In genomic region chr12:26319511-26319910, GRCh38 we compare ENCODE assay signal across 10 cellular contexts.
DNase-seq lines count a peak whose midpoint lies in the region; ATAC-seq, FAIRE-seq and TF ChIP-seq lines count a peak whose summit lies in the region.
"Had no signal": no experiment of that assay in that cellular context is flagged by ENCODE, and none has a peak within 500 bp of the region (broad histone marks: within the 10 kb centered on the region; RNA-seq: fewer than 3 reads in every experiment).

No MANE protein-coding gene starts in this region.

- no peak overlapping the region for H2AFZ ChIP-seq in smooth muscle cell (ENCODE audit: low read depth)

- in situ Hi-C loops in astrocyte of the spinal cord (cut with HindIII; ENCODE audit: low sequenced_read_pairs) = no loop called here

- no peaks in the 10 kb centered on the region for H3K9me3 ChIP-seq in smooth muscle cell (replicated peaks; ENCODE audit: low read depth)
- H3K9me3 ChIP-seq: thoracic aorta had no signal

- peak overlapping the region; percentile 90 for H3K27ac ChIP-seq in smooth muscle cell (ENCODE audit: low read depth)
- H3K27ac ChIP-seq: thoracic aorta had no signal

- H3K27me3 Mint-ChIP-seq in activated CD4-positive, alpha-beta memory T cell treated with anti-CD3 and anti-CD28 coated beads, Interleukin-2, amount 10 ng/mL, durations not matched to agents 7 days and 5 days = peaks cover 15% of the 10 kb centered on the region

- no peak for ATAC-seq in GM21825 (IDR thresholded peaks at IDR 0.05; ENCODE audit: unreplicated experiment)

- peaks cover 5% of the 10 kb centered on the region for H3K4me1 Mint-ChIP-seq in activated CD4-positive, alpha-beta memory T cell treated with anti-CD3 and anti-CD28 coated beads, Interleukin-2, amount 10 ng/mL, durations not matched to agents 7 days and 5 days

- H3K27me3 ChIP-seq in smooth muscle cell (ENCODE audit: low read depth) = no peaks in the 10 kb centered on the region

- no peaks in the 10 kb centered on the region for H3K36me3 ChIP-seq in smooth muscle cell (ENCODE audit: low read depth)
- H3K36me3 ChIP-seq: thoracic aorta had no signal

- peaks cover 3% of the 10 kb centered on the region for H3F3A ChIP-seq in smooth muscle cell (ENCODE audit: low read depth)

- H3K4me1 ChIP-seq in smooth muscle cell (ENCODE audit: low read depth) = peaks cover 3% of the 10 kb centered on the region

- no peak for TF ChIP-seq POLR2A in H54 (IDR thresholded peaks at IDR 0.05; ENCODE audit: low read depth, low read length)

- H3K79me2 ChIP-seq in smooth muscle cell (ENCODE audit: low read depth) = no peaks in the 10 kb centered on the region

- POLR2A ChIA-PET in activated CD4-positive, alpha-beta memory T cell treated with anti-CD3 and anti-CD28 coated beads, Interleukin-2, amount 10 ng/mL, durations not matched to agents 7 days and 5 days (lab: Charles Lee) = no interaction called here

- no peaks in the 10 kb centered on the region for H4K20me1 ChIP-seq in smooth muscle cell (ENCODE audit: low read depth)

- H3K4me3 Mint-ChIP-seq in activated CD4-positive, alpha-beta memory T cell treated with anti-CD3 and anti-CD28 coated beads, Interleukin-2, amount 10 ng/mL, durations not matched to agents 7 days and 5 days = no peak overlapping the region

- 40% methylated on average over 5 of the region's 5 CpGs for WGBS in smooth muscle cell (ENCODE audit: low lambda C conversion rate)

- peak; percentile 26 for DNase-seq in H54 (ENCODE audit: insufficient read length, low spot score)
- peak; percentile 93 for DNase-seq in astrocyte of the spinal cord (ENCODE audit: low read depth, low spot score)
- peak; percentile 19 for DNase-seq in iPS-NIHi11 (ENCODE audit: low spot score)
- no peak for DNase-seq in smooth muscle cell (lab: John Stamatoyannopoulos, UW; ENCODE audit: unreplicated experiment)
- no peak for DNase-seq in DMS114 treated with DMSO at 0.1 percent for 48 hours (lab: John Stamatoyannopoulos, UW; ENCODE audit: unreplicated experiment)
- no peak for DNase-seq in DMS 273 (lab: John Stamatoyannopoulos, UW; ENCODE audit: unreplicated experiment)
- DNase-seq in activated CD4-positive, alpha-beta memory T cell treated with anti-CD3 and anti-CD28 coated beads, Interleukin-2, amount 10 ng/mL, durations not matched to agents 7 days and 5 days = no peak
- DNase-seq: activated naive CD4-positive, alpha-beta T cell treated with anti-CD3 and anti-CD28 coated beads, Interleukin-2, amount 50 U/mL, for 16 hours had no signal

- CTCF ChIA-PET in activated CD4-positive, alpha-beta memory T cell treated with anti-CD3 and anti-CD28 coated beads, Interleukin-2, amount 10 ng/mL, durations not matched to agents 7 days and 5 days (lab: Charles Lee) = no interaction called here

- no peak overlapping the region for H3K4me2 ChIP-seq in smooth muscle cell

- H3K4me3 ChIP-seq in astrocyte of the spinal cord (ENCODE audit: low read depth, low read length) (no peak overlapping the region), smooth muscle cell (no peak overlapping the region)
- H3K4me3 ChIP-seq: thoracic aorta had no signal

- FAIRE-seq in H54 (lab: Jason Lieb, UNC) = no peak

- no peaks in the 10 kb centered on the region for H3K36me3 Mint-ChIP-seq in activated CD4-positive, alpha-beta memory T cell treated with anti-CD3 and anti-CD28 coated beads, Interleukin-2, amount 10 ng/mL, durations not matched to agents 7 days and 5 days (ENCODE audit: low read depth)

- peak overlapping the region; percentile 20 for H3K9ac ChIP-seq in smooth muscle cell (ENCODE audit: low read depth)

- no peak overlapping the region for H3K27ac Mint-ChIP-seq in activated CD4-positive, alpha-beta memory T cell treated with anti-CD3 and anti-CD28 coated beads, Interleukin-2, amount 10 ng/mL, durations not matched to agents 7 days and 5 days

- no peak for TF ChIP-seq CTCF in astrocyte of the spinal cord (IDR thresholded peaks at IDR 0.05; ENCODE audit: low read depth, low read length)
- no peak for TF ChIP-seq CTCF in smooth muscle cell (IDR thresholded peaks at IDR 0.05; ENCODE audit: borderline replicate concordance, insufficient read depth, poor library complexity, severe bottlenecking)

- peaks cover 8% of the 10 kb centered on the region for H3K9me3 Mint-ChIP-seq in activated CD4-positive, alpha-beta memory T cell treated with anti-CD3 and anti-CD28 coated beads, Interleukin-2, amount 10 ng/mL, durations not matched to agents 7 days and 5 days

Comparison
In these comparisons a context has a peak if more than half of its experiments do, and no peak if none do; other contexts are left out.
1. DNase-seq: peak in H54 (single experiment), astrocyte of the spinal cord (single experiment) and iPS-NIHi11 (single experiment); none in smooth muscle cell (single experiment), DMS114 treated with DMSO at 0.1 percent for 48 hours (single experiment), DMS 273 (single experiment) and activated CD4-positive, alpha-beta memory T cell treated with anti-CD3 and anti-CD28 coated beads, Interleukin-2, amount 10 ng/mL, durations not matched to agents 7 days and 5 days (single experiment).